Comparison of ENCODE assay signal across 10 cellular contexts in the genomic region with DNA sequence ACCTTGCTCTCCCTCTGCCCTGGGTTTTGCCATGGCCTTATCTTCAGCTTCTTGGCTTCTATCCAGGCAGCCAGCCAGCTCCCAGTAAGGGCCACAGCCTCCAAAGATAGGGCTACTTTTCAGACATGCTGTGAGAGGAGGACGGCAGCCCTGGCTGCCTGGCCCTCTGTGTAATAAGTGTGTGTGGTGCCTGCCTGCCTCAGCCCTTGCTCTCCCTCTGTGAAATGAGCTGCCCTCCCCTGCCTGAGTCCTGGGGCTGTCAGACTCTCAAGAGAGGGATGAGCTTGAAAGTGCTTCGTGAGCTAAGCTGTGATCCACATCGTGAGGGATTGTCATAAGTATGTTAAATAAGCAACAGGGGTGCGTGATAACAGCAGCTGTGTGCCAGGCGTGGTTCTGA. TPM values are rescaled to one million over a fixed set of nuclear protein-coding genes. Genes with fewer than 3 reads are reported as not detected.
DNase-seq lines count a peak whose midpoint lies in the region; ATAC-seq and TF ChIP-seq lines count a peak whose summit lies in the region.
"Had no signal": no experiment of that assay in that cellular context is flagged by ENCODE, and none has a peak within 500 bp of the region (broad histone marks: within the 10 kb centered on the region; RNA-seq: fewer than 3 reads in every experiment).

No MANE protein-coding gene starts in this region.

- TF ChIP-seq CTCF in coronary artery (IDR thresholded peaks at IDR 0.05) (no peak), lung (IDR thresholded peaks at IDR 0.05; ENCODE audit: control extremely low read depth, extremely low read depth) (no peak), type B pancreatic cell (conservative IDR thresholded peaks at IDR 0.05) (no peak)

- H3K4me3 Mint-ChIP-seq in type B pancreatic cell: peak overlapping the region; percentile 55

- WGBS in lung, 2 donors: 53 to 80% methylated on average over 5 of the region's 5 CpGs

- no peaks in the 10 kb centered on the region for H3K27me3 ChIP-seq in lung (ENCODE audit: control insufficient read depth, insufficient read depth)
- H3K27me3 ChIP-seq: SJSA1 had no signal

- DNase-seq in DMS 273 (lab: John Stamatoyannopoulos, UW; ENCODE audit: unreplicated experiment) (peak; percentile 56), DMS 273 treated with DMSO at 0.1 percent for 48 hours (lab: John Stamatoyannopoulos, UW) (no peak), coronary artery (ENCODE audit: low spot score) (no peak), lung (ENCODE audit: low spot score) (peak; percentile 40), type B pancreatic cell (ENCODE audit: extremely low spot score, unreplicated experiment) (no peak), T-helper 9 cell (no peak), SK-N-DZ (ENCODE audit: low spot score) (no peak)

- peaks cover 63% of the 10 kb centered on the region for H3K4me1 Mint-ChIP-seq in type B pancreatic cell (ENCODE audit: unreplicated experiment)

- no peaks in the 10 kb centered on the region for H3K27me3 Mint-ChIP-seq in type B pancreatic cell

- peak overlapping the region; percentile 79 for H3K27ac Mint-ChIP-seq in type B pancreatic cell

- H3K27ac ChIP-seq in coronary artery (peak overlapping the region; percentile 62 to 94), lung (ENCODE audit: low read depth in 1 of 2, low read length in 1 of 2) (peak overlapping the region; percentile 62 to 76)
- H3K27ac ChIP-seq: 22Rv1 had no signal

- no peaks in the 10 kb centered on the region for H3K9me3 ChIP-seq in lung (ENCODE audit: control insufficient read depth in 2 of 2, insufficient read depth in 1 of 2, low read length in 1 of 2)
- H3K9me3 ChIP-seq: SJSA1 had no signal

- H3K4me3 ChIP-seq in coronary artery (peak overlapping the region; percentile 26), lung (no peak overlapping the region)
- H3K4me3 ChIP-seq: SJSA1 had no signal

- H3K36me3 Mint-ChIP-seq in type B pancreatic cell: peaks cover 7% of the 10 kb centered on the region

- H3K9me3 Mint-ChIP-seq in type B pancreatic cell: no peaks in the 10 kb centered on the region

- peaks cover 19 to 49% of the 10 kb centered on the region in 2 donors for H3K4me1 ChIP-seq in lung (ENCODE audit: control insufficient read depth in 2 of 2, insufficient read depth in 2 of 2, low read length in 2 of 2)

- ATAC-seq in lung (ENCODE audit: insufficient read depth, low FRiP score) (no peak), GM21737 (IDR thresholded peaks at IDR 0.05; ENCODE audit: unreplicated experiment) (no peak)

- H3K36me3 ChIP-seq in lung (ENCODE audit: control insufficient read depth in 2 of 2, insufficient read depth in 2 of 2, low read length in 2 of 2): peaks cover 0 to 11% of the 10 kb centered on the region in 2 donors

RNA-seq across cellular contexts. Expression of a gene that starts 8.1 kb away (rescaled TPM):
- total RNA-seq in lung (100 to 1,000 TPM in 1 of 2 donors, 10 to 100 TPM in 1; 71.6 to 145 TPM), type B pancreatic cell (ENCODE audit: low replicate concordance) (96.5 and 101 TPM in 2 replicates)
- 10 to 100 TPM; 45.6 to 49.8 TPM for polyA plus RNA-seq in lung
- polyA plus RNA-seq in SK-N-DZ (2014; cell fraction: cytosol; rRNA removed): 22.8 and 30.8 TPM in 2 replicates
- 25.2 and 37.7 TPM in 2 replicates for polyA plus RNA-seq in SK-N-DZ (2014; cell fraction: nucleus; rRNA removed)

Comparison
In these comparisons a context has a peak if more than half of its experiments do, and no peak if none do; other contexts are left out.
1. DNase-seq: peak in DMS 273 (single experiment) and lung (single experiment); none in DMS 273 treated with DMSO at 0.1 percent for 48 hours (single experiment), coronary artery (single experiment), type B pancreatic cell (single experiment), T-helper 9 cell (single experiment) and SK-N-DZ (single experiment).